Comparison of ENCODE assay signal across 18 cellular contexts in genomic region chr12:100954118-100954517, GRCh38.
A peak's percentile ranks its signal among the peaks of the same experiment; 100 is the strongest.
DNase-seq lines count a peak whose midpoint lies in the region; ATAC-seq and TF ChIP-seq lines count a peak whose summit lies in the region.
"Had no signal": no experiment of that assay in that cellular context is flagged by ENCODE, and none has a peak within 500 bp of the region (broad histone marks: within the 10 kb centered on the region; RNA-seq: fewer than 3 reads in every experiment).

No MANE protein-coding gene starts in this region.

- no peaks in the 10 kb centered on the region; the same call in 1 of the 2 replicates for H3K27me3 Mint-ChIP-seq in H9 (ENCODE audit: low read depth)
- H3K27me3 Mint-ChIP-seq: CD8-positive, alpha-beta memory T cell had no signal

- no peak overlapping the region for H2BK5ac ChIP-seq in H9 (ENCODE audit: insufficient read length, low read length)
- H2BK5ac ChIP-seq in trophoblast cell (ENCODE audit: low read depth, low read length, poor library complexity), result peak overlapping the region; percentile 2

- H2BK20ac ChIP-seq in H9 (ENCODE audit: low read depth, low read length, poor library complexity, severe bottlenecking), result no peak overlapping the region

- H2BK15ac ChIP-seq in H9 (ENCODE audit: low read depth, low read length), result no peak overlapping the region

- no peak for DNase-seq in H9
- DNase-seq in SK-N-MC (ENCODE audit: low read depth, low spot score), result no peak
- DNase-seq in trophoblast cell, result no peak
- DNase-seq in UCSD-AML1 (lab: John Stamatoyannopoulos, UW; ENCODE audit: unreplicated experiment), result no peak
- DNase-seq: 8988T; AML-193; Caco-2; CD8-positive, alpha-beta memory T cell; DMS53; GF-D8; GOT3; HCEC 1CT; HFFc6 had no signal

- no peak overlapping the region for H3K14ac ChIP-seq in H9 (ENCODE audit: insufficient read depth, low read length)
- H3K14ac ChIP-seq in trophoblast cell (ENCODE audit: low read length), result no peak overlapping the region

- peaks cover 0 to 3% (median 0%) of the 10 kb centered on the region in 3 experiments; a peak in 1 of 7 replicates for H3K36me3 Mint-ChIP-seq in H9 (ENCODE audit: insufficient read depth in 1 of 3, low read depth in 3 of 3)
- H3K36me3 Mint-ChIP-seq: CD8-positive, alpha-beta memory T cell; IgD-negative memory B cell had no signal

- no peaks in the 10 kb centered on the region for H3K79me2 ChIP-seq in H9 (ENCODE audit: insufficient read depth, low read length)
- no peaks in the 10 kb centered on the region for H3K79me2 ChIP-seq in trophoblast cell (ENCODE audit: control insufficient read depth, insufficient read depth, low read length, poor library complexity)

- H3K56ac ChIP-seq in H9 (ENCODE audit: insufficient read length, low read depth, low read length), result no peak overlapping the region

- no peak overlapping the region for H3K9ac ChIP-seq in H9 (ENCODE audit: extremely low read depth, insufficient read length, low read length)
- no peak overlapping the region for H3K9ac ChIP-seq in SK-N-MC (ENCODE audit: insufficient read length)
- no peak overlapping the region for H3K9ac ChIP-seq in iPS-18a (ENCODE audit: low read length)
- no peak overlapping the region for H3K9ac ChIP-seq in trophoblast cell (ENCODE audit: low read length)
- H3K9ac ChIP-seq: BLaER1 had no signal

- no peak overlapping the region for H3T11ph ChIP-seq in H9 (ENCODE audit: low read length)

- peak overlapping the region in 1 of 2 experiments; percentile 5; a peak in 2 of 5 replicates for H3K4me3 Mint-ChIP-seq in H9
- H3K4me3 Mint-ChIP-seq: CD8-positive, alpha-beta memory T cell; HFFc6; IgD-negative memory B cell had no signal

- no peak for TF ChIP-seq CTCF in H9 (conservative IDR thresholded peaks at IDR 0.05)

- H2BK120ac ChIP-seq in H9 (ENCODE audit: low read depth, low read length, poor library complexity, severe bottlenecking), result no peak overlapping the region
- no peak overlapping the region for H2BK120ac ChIP-seq in trophoblast cell (ENCODE audit: insufficient read depth, low read length, poor library complexity)

- no peaks in the 10 kb centered on the region for H3K9me3 Mint-ChIP-seq in H9

- no peak overlapping the region for H4K5ac ChIP-seq in H9 (ENCODE audit: insufficient read length, low read depth, low read length)

- H2AK5ac ChIP-seq in H9 (ENCODE audit: insufficient read length, low read length) (no peak overlapping the region), trophoblast cell (ENCODE audit: low read length) (peak overlapping the region; percentile 73)

- H2BK12ac ChIP-seq in H9 (ENCODE audit: insufficient read length, low read depth, low read length) (no peak overlapping the region), trophoblast cell (ENCODE audit: low read length) (peak overlapping the region; percentile 33)

- peaks cover 16% of the 10 kb centered on the region for H3K4me1 ChIP-seq in H9 (ENCODE audit: insufficient read depth, low read length)
- peaks cover 41% of the 10 kb centered on the region for H3K4me1 ChIP-seq in iPS-18a (ENCODE audit: control insufficient read depth, low read depth, low read length)
- peaks cover 3 to 17% of the 10 kb centered on the region in 2 experiments for H3K4me1 ChIP-seq in trophoblast cell (ENCODE audit: control insufficient read depth in 1 of 2, insufficient read depth in 2 of 2, low read length in 2 of 2)
- H3K4me1 ChIP-seq: Caco-2 had no signal

- H3K27ac ChIP-seq in H9 (ENCODE audit: insufficient read length, low read depth, low read length) (peak overlapping the region; percentile 63), SK-N-MC (peak overlapping the region; percentile 71; the same call in 1 of the 2 replicates), iPS-18a (ENCODE audit: low read length) (no peak overlapping the region), trophoblast cell (ENCODE audit: low read depth, low read length) (no peak overlapping the region)
- H3K27ac ChIP-seq: BLaER1 had no signal

- no peaks in the 10 kb centered on the region for H3K27me3 ChIP-seq in H9 (ENCODE audit: insufficient read depth, low read length)
- no peaks in the 10 kb centered on the region for H3K27me3 ChIP-seq in iPS-18a (ENCODE audit: control insufficient read depth, insufficient read depth, low read length)
- no peaks in the 10 kb centered on the region for H3K27me3 ChIP-seq in trophoblast cell (ENCODE audit: insufficient read depth, low read length)
- H3K27me3 ChIP-seq: BLaER1 had no signal

- H4K12ac ChIP-seq in trophoblast cell (ENCODE audit: low read depth, low read length), result no peak overlapping the region

- H4K8ac ChIP-seq in H9 (replicated peaks; ENCODE audit: insufficient read length, low read depth, low read length) (no peak overlapping the region), trophoblast cell (ENCODE audit: low read depth, low read length) (no peak overlapping the region)

- no peaks in the 10 kb centered on the region for H4K20me1 ChIP-seq in H9 (ENCODE audit: control insufficient read depth, insufficient read depth, insufficient read length)
- H4K20me1 ChIP-seq: BLaER1 had no signal

- ATAC-seq in GM18498 (IDR thresholded peaks at IDR 0.05; ENCODE audit: unreplicated experiment) (no peak), GM18517 (IDR thresholded peaks at IDR 0.05; ENCODE audit: unreplicated experiment) (no peak)

- H2AFZ ChIP-seq in H9 (ENCODE audit: low read length), result no peak overlapping the region
- no peak overlapping the region for H2AFZ ChIP-seq in trophoblast cell (ENCODE audit: insufficient read depth, low read length, poor library complexity)

- peak overlapping the region; percentile 95 to 98 (median 97) for H3K27ac Mint-ChIP-seq in H9
- H3K27ac Mint-ChIP-seq: CD8-positive, alpha-beta memory T cell; HFFc6; IgD-negative memory B cell had no signal

- H3K23me2 ChIP-seq in H9 (ENCODE audit: insufficient read length, low read depth, low read length, poor library complexity, severe bottlenecking), result no peaks in the 10 kb centered on the region

- H3K18ac ChIP-seq in H9 (ENCODE audit: insufficient read length, low read depth, low read length), result no peak overlapping the region
- no peak overlapping the region for H3K18ac ChIP-seq in trophoblast cell (ENCODE audit: low read length)

- H3K9me3 ChIP-seq in H9 (ENCODE audit: control insufficient read depth, low read depth, low read length), result no peaks in the 10 kb centered on the region
- no peaks in the 10 kb centered on the region for H3K9me3 ChIP-seq in SK-N-MC (ENCODE audit: low read depth, low read length)
- no peaks in the 10 kb centered on the region for H3K9me3 ChIP-seq in iPS-18a (ENCODE audit: control insufficient read depth, low read depth, low read length)
- no peaks in the 10 kb centered on the region for H3K9me3 ChIP-seq in trophoblast cell (ENCODE audit: insufficient read depth, low read depth, low read length)
- H3K9me3 ChIP-seq: BLaER1, Caco-2 had no signal

- H3K4me1 Mint-ChIP-seq in H9, result peaks cover 49 to 59% of the 10 kb centered on the region in 2 experiments
- H3K4me1 Mint-ChIP-seq: CD8-positive, alpha-beta memory T cell had no signal

- H3K36me3 ChIP-seq in SK-N-MC (ENCODE audit: insufficient read depth, low read length) (no peaks in the 10 kb centered on the region), iPS-18a (ENCODE audit: control insufficient read depth, low read depth, low read length) (no peaks in the 10 kb centered on the region), trophoblast cell (ENCODE audit: control insufficient read depth in 1 of 2, insufficient read depth in 2 of 2, low read length in 2 of 2) (peaks cover 0 to 3% of the 10 kb centered on the region in 2 experiments)
- H3K36me3 ChIP-seq: BLaER1 had no signal

- peak overlapping the region; percentile 4 for H3K4me2 ChIP-seq in H9 (ENCODE audit: insufficient read depth, insufficient read length, low read length)
- H3K4me2 ChIP-seq in trophoblast cell (ENCODE audit: low read length), result no peak overlapping the region
- H3K4me2 ChIP-seq: BLaER1 had no signal

- H3K4ac ChIP-seq in H9 (ENCODE audit: low read depth, low read length) (no peak overlapping the region), trophoblast cell (ENCODE audit: low read depth, low read length) (no peak overlapping the region)

- no peak overlapping the region for H3K23ac ChIP-seq in H9 (ENCODE audit: insufficient read length, low read depth, low read length)
- H3K23ac ChIP-seq in trophoblast cell (ENCODE audit: low read length), result no peak overlapping the region

- H3K79me1 ChIP-seq in H9 (ENCODE audit: insufficient read depth, low read depth, low read length, poor library complexity, severe bottlenecking), result no peaks in the 10 kb centered on the region
- peaks cover 8% of the 10 kb centered on the region for H3K79me1 ChIP-seq in trophoblast cell (ENCODE audit: low read length)

- H3K4me3 ChIP-seq in SK-N-MC, result peak overlapping the region; percentile 42; the same call in 1 of the 2 replicates
- H3K4me3 ChIP-seq in iPS-18a (ENCODE audit: low read length), result peak overlapping the region; percentile 14
- no peak overlapping the region for H3K4me3 ChIP-seq in trophoblast cell (ENCODE audit: low read depth, low read length)
- H3K4me3 ChIP-seq: BLaER1 had no signal

- H4K91ac ChIP-seq in H9 (ENCODE audit: insufficient read length, low read depth, low read length) (no peak overlapping the region), trophoblast cell (ENCODE audit: low read depth, low read length) (peak overlapping the region; percentile 55)

- WGBS in H9 (ENCODE audit: extremely low coverage, insufficient read length, low lambda C conversion rate), result no CpG with 5 or more reads among the region's 3 CpGs
- no CpG with 5 or more reads among the region's 3 CpGs for WGBS in trophoblast cell (ENCODE audit: extremely low coverage, insufficient coverage, insufficient read length)

Comparison
In these comparisons a context has a peak if more than half of its experiments do, and no peak if none do; other contexts are left out.
1. H3K27ac ChIP-seq: peak in H9 (single experiment) and SK-N-MC (single experiment); none in iPS-18a (single experiment) and trophoblast cell (single experiment).